Comparison of ENCODE assay signal across 13 cellular contexts in genomic region chr12:111066744-111067437, GRCh38. TPM values are rescaled to one million over a fixed set of nuclear protein-coding genes. Genes with fewer than 3 reads are reported as not detected.
DNase-seq lines count a peak whose midpoint lies in the region; ATAC-seq, FAIRE-seq and TF ChIP-seq lines count a peak whose summit lies in the region.
"Had no signal": no experiment of that assay in that cellular context is flagged by ENCODE, and none has a peak within 500 bp of the region (broad histone marks: within the 10 kb centered on the region; RNA-seq: fewer than 3 reads in every experiment).

No MANE protein-coding gene starts in this region.

- DNase-seq in stimulated activated naive CD8-positive, alpha-beta T cell treated with anti-CD3 and anti-CD28 coated beads, Interleukin-15, amount 100 ng/mL, for 72 hours = no peak
- no peak for DNase-seq in stimulated activated naive CD8-positive, alpha-beta T cell treated with anti-CD3 and anti-CD28 coated beads, Interleukin-15, Interleukin-2, amounts not matched to agents 100 U/mL and 50 U/mL, for 24 hours
- DNase-seq in Panc1 (ENCODE audit: low read depth, low spot score) = no peak
- DNase-seq in erythroblast (lab: John Stamatoyannopoulos, UW) = peak; percentile 6 to 8
- no peak for DNase-seq in frontal cortex (ENCODE audit: low spot score in 2 of 2)
- no peak for DNase-seq in UCSD-AML1 (lab: John Stamatoyannopoulos, UW; ENCODE audit: unreplicated experiment)
- no peak for DNase-seq in activated CD4-positive, CD25-positive, alpha-beta regulatory T cell (lab: John Stamatoyannopoulos, UW)
- DNase-seq: activated naive CD4-positive, alpha-beta T cell; KG1; ovary had no signal

- peak; percentile 46 for ATAC-seq in stimulated activated naive CD8-positive, alpha-beta T cell treated with anti-CD3 and anti-CD28 coated beads, Interleukin-15, amount 100 ng/mL, for 72 hours
- no peak for ATAC-seq in stimulated activated naive CD8-positive, alpha-beta T cell treated with anti-CD3 and anti-CD28 coated beads, Interleukin-15, Interleukin-2, amounts not matched to agents 100 U/mL and 50 U/mL, for 24 hours
- ATAC-seq in Panc1 (peak; percentile 35; the same call in 1 of the 2 replicates), GM18909 (IDR thresholded peaks at IDR 0.05; ENCODE audit: poor library complexity, unreplicated experiment) (no peak)

- no peak overlapping the region for H3K27ac ChIP-seq in Panc1 (ENCODE audit: low read length)
- H3K27ac ChIP-seq: ovary had no signal

- peaks cover 20% of the 10 kb centered on the region for H3K4me1 Mint-ChIP-seq in stimulated activated naive CD8-positive, alpha-beta T cell treated with anti-CD3 and anti-CD28 coated beads, Interleukin-15, amount 100 ng/mL, for 72 hours

- no peak overlapping the region for H3K4me3 ChIP-seq in Panc1 (ENCODE audit: low read depth in 2 of 2, low read length in 2 of 2)
- H3K4me3 ChIP-seq: ovary had no signal

- H3K36me3 ChIP-seq in Panc1 (ENCODE audit: control insufficient read depth, insufficient read depth, low read length) = no peaks in the 10 kb centered on the region
- H3K36me3 ChIP-seq: ovary had no signal

- CTCF ChIA-PET in Panc1 (lab: Charles Lee) = interaction anchor here (0.6 kb wide), 1 partner anchor 88 kb away, joined by 3 read pairs; no protein-coding TSS in a partner anchor

- no peaks in the 10 kb centered on the region for H3K9me3 Mint-ChIP-seq in stimulated activated naive CD8-positive, alpha-beta T cell treated with anti-CD3 and anti-CD28 coated beads, Interleukin-15, amount 100 ng/mL, for 72 hours
- H3K9me3 Mint-ChIP-seq: T-helper 2 cell treated with Interferon-gamma antibody and Interleukin-4, amounts not matched to agents 5 μg/mL and 100 μg/mL, for 36 hours had no signal

- in situ Hi-C loops in Panc1 (cut with HindIII; ENCODE audit: low pct_unique_long_range_greater_than_20kb, low sequenced_read_pairs) = no loop called here

- BruUV-seq in Panc1 (replicated peaks; lab: Mats Ljungman, UMichigan) = no TSS peak

- POLR2A ChIA-PET in Panc1 (lab: Charles Lee) = no interaction called here

- no peak for FAIRE-seq in frontal cortex (lab: Jason Lieb, UNC)

- H3K9me3 ChIP-seq in Panc1 (ENCODE audit: control insufficient read depth, insufficient read depth, low read depth, low read length) = no peaks in the 10 kb centered on the region
- H3K9me3 ChIP-seq: ovary had no signal

- no peak for TF ChIP-seq POLR2A in erythroblast (IDR thresholded peaks at IDR 0.05; ENCODE audit: low read length)

- H3K27me3 Mint-ChIP-seq in stimulated activated naive CD8-positive, alpha-beta T cell treated with anti-CD3 and anti-CD28 coated beads, Interleukin-15, amount 100 ng/mL, for 72 hours = no peaks in the 10 kb centered on the region

- no peaks in the 10 kb centered on the region; the same call in 1 of the 2 replicates for H3K4me1 ChIP-seq in Panc1 (ENCODE audit: control insufficient read depth, insufficient read depth, low read length)

- TF ChIP-seq CTCF in Panc1 (IDR thresholded peaks at IDR 0.05) = no peak

- H3K4me3 Mint-ChIP-seq in stimulated activated naive CD8-positive, alpha-beta T cell treated with anti-CD3 and anti-CD28 coated beads, Interleukin-15, amount 100 ng/mL, for 72 hours = no peak overlapping the region
- H3K4me3 Mint-ChIP-seq: T-helper 2 cell treated with Interferon-gamma antibody and Interleukin-4, amounts not matched to agents 5 μg/mL and 100 μg/mL, for 36 hours had no signal

- H3K27me3 ChIP-seq in Panc1 (ENCODE audit: control insufficient read depth, insufficient read depth, low read length) = no peaks in the 10 kb centered on the region
- H3K27me3 ChIP-seq: ovary had no signal

- intact Hi-C loops in Panc1 (cut with micrococcal nuclease; ENCODE audit: unreplicated experiment) = no loop called here

- no peak overlapping the region for H3K27ac Mint-ChIP-seq in stimulated activated naive CD8-positive, alpha-beta T cell treated with anti-CD3 and anti-CD28 coated beads, Interleukin-15, amount 100 ng/mL, for 72 hours
- H3K27ac Mint-ChIP-seq: T-helper 2 cell treated with Interferon-gamma antibody and Interleukin-4, amounts not matched to agents 5 μg/mL and 100 μg/mL, for 36 hours had no signal

RNA-seq across cellular contexts. Expression of gene CUX2, which starts 32.9 kb away (rescaled TPM):
- total RNA-seq in Panc1 (2021; ENCODE audit: unreplicated experiment) (0.69 TPM), frontal cortex (17.5 TPM)
- 0.51 TPM for polyA plus RNA-seq in Panc1 (2012; ENCODE audit: insufficient read length)
- total RNA-seq: epithelial cell of proximal tubule had no signal

Comparison
In these comparisons a context has a peak if more than half of its experiments do, and no peak if none do; other contexts are left out.
1. ATAC-seq: peak in stimulated activated naive CD8-positive, alpha-beta T cell treated with anti-CD3 and anti-CD28 coated beads, Interleukin-15, amount 100 ng/mL, for 72 hours (single experiment) and Panc1 (single experiment); none in stimulated activated naive CD8-positive, alpha-beta T cell treated with anti-CD3 and anti-CD28 coated beads, Interleukin-15, Interleukin-2, amounts not matched to agents 100 U/mL and 50 U/mL, for 24 hours (single experiment) and GM18909 (single experiment).
2. DNase-seq: peak in erythroblast (2 of 2); none in stimulated activated naive CD8-positive, alpha-beta T cell treated with anti-CD3 and anti-CD28 coated beads, Interleukin-15, amount 100 ng/mL, for 72 hours (0 of 2), stimulated activated naive CD8-positive, alpha-beta T cell treated with anti-CD3 and anti-CD28 coated beads, Interleukin-15, Interleukin-2, amounts not matched to agents 100 U/mL and 50 U/mL, for 24 hours (single experiment), Panc1 (single experiment), frontal cortex (0 of 2), UCSD-AML1 (single experiment) and activated CD4-positive, CD25-positive, alpha-beta regulatory T cell (0 of 4).
3. RNA of gene CUX2, which starts 32.9 kb away (total RNA-seq): 17.5 TPM in frontal cortex (single experiment); 0.69 TPM in Panc1 (single experiment); every median in the first group is over 10 times any median in the second.